Comparison of ENCODE assay signal across 15 cellular contexts in genomic region chr4:78459327-78459726, GRCh38.
DNase-seq lines count a peak whose midpoint lies in the region; ATAC-seq and TF ChIP-seq lines count a peak whose summit lies in the region.
"Had no signal": no experiment of that assay in that cellular context is flagged by ENCODE, and none has a peak within 500 bp of the region (broad histone marks: within the 10 kb centered on the region; RNA-seq: fewer than 3 reads in every experiment).

No MANE protein-coding gene starts in this region.

- no peak overlapping the region for H3K4me3 Mint-ChIP-seq in stimulated activated naive B cell treated with anti-CD40 and anti-IgM and Interleukin-4, amounts not matched to agents 10 μg/mL and 1 μg/mL and 100 μg/mL, for 72 hours
- H3K4me3 Mint-ChIP-seq: B cell; CD4-positive, alpha-beta T cell had no signal

- ATAC-seq in GM18502 (IDR thresholded peaks at IDR 0.05; ENCODE audit: poor library complexity, unreplicated experiment) = peak; percentile 53
- ATAC-seq in GM19468 (IDR thresholded peaks at IDR 0.05; ENCODE audit: extremely low read depth, unreplicated experiment) = peak; percentile 32
- peak; percentile 45 for ATAC-seq in HG03175 (IDR thresholded peaks at IDR 0.05; ENCODE audit: unreplicated experiment)
- peak; percentile 61 to 73 for ATAC-seq in stimulated activated naive B cell treated with anti-CD40 and anti-IgM and Interleukin-4, amounts not matched to agents 10 μg/mL and 1 μg/mL and 100 μg/mL, for 72 hours (replicated peaks)
- no peak for ATAC-seq in stimulated activated naive CD8-positive, alpha-beta T cell treated with anti-CD3 and anti-CD28 coated beads, Interleukin-15, Interleukin-2, amounts not matched to agents 100 U/mL and 50 U/mL, for 24 hours
- ATAC-seq: HCT116 had no signal

- peaks cover 4 to 7% of the 10 kb centered on the region in 2 donors for H3K4me1 Mint-ChIP-seq in stimulated activated naive B cell treated with anti-CD40 and anti-IgM and Interleukin-4, amounts not matched to agents 10 μg/mL and 1 μg/mL and 100 μg/mL, for 72 hours
- H3K4me1 Mint-ChIP-seq: B cell had no signal

- H3K36me3 Mint-ChIP-seq in stimulated activated naive B cell treated with anti-CD40 and anti-IgM and Interleukin-4, amounts not matched to agents 10 μg/mL and 1 μg/mL and 100 μg/mL, for 72 hours = no peaks in the 10 kb centered on the region

- POLR2A ChIA-PET in A673 (lab: Charles Lee; ENCODE audit: low non-redundant PET) = no interaction called here

- TF ChIP-seq CTCF in A673 (conservative IDR thresholded peaks at IDR 0.05; ENCODE audit: low read depth, low read length) = no peak

- BruUV-seq in A673 (replicated peaks; lab: Mats Ljungman, UMichigan) = no TSS peak

- H3K9me3 Mint-ChIP-seq in stimulated activated naive B cell treated with anti-CD40 and anti-IgM and Interleukin-4, amounts not matched to agents 10 μg/mL and 1 μg/mL and 100 μg/mL, for 72 hours = no peaks in the 10 kb centered on the region
- H3K9me3 Mint-ChIP-seq: CD4-positive, alpha-beta T cell had no signal

- CTCF ChIA-PET in A673 (lab: Charles Lee) = no interaction called here

- H3K4me1 ChIP-seq in A673 (ENCODE audit: insufficient read depth, low read length, poor library complexity, severe bottlenecking) = no peaks in the 10 kb centered on the region

- H3K27ac ChIP-seq in A673 (ENCODE audit: low read depth, low read length, poor library complexity, severe bottlenecking) = no peak overlapping the region
- H3K27ac ChIP-seq: GM23248, HL-60 had no signal

- H3K27me3 ChIP-seq in A673 (replicated peaks; ENCODE audit: insufficient read depth, low read depth, low read length, poor library complexity) = no peaks in the 10 kb centered on the region

- H3K36me3 ChIP-seq in A673 (ENCODE audit: insufficient read depth, low read length, poor library complexity, severe bottlenecking) = no peaks in the 10 kb centered on the region

- H3K9me3 ChIP-seq in A673 (ENCODE audit: low read depth, low read length, poor library complexity, severe bottlenecking) = no peaks in the 10 kb centered on the region

- H3K27me3 Mint-ChIP-seq in stimulated activated naive B cell treated with anti-CD40 and anti-IgM and Interleukin-4, amounts not matched to agents 10 μg/mL and 1 μg/mL and 100 μg/mL, for 72 hours = peaks cover 14 to 16% of the 10 kb centered on the region in 2 donors

- H3K4me3 ChIP-seq in A673 (ENCODE audit: low read depth, low read length, poor library complexity, severe bottlenecking) = no peak overlapping the region
- H3K4me3 ChIP-seq: GM23248 had no signal

- intact Hi-C loops in A673 (cut with micrococcal nuclease; ENCODE audit: unreplicated experiment) = no loop called here

- no peak for DNase-seq in stimulated activated naive B cell treated with anti-CD40 and anti-IgM and Interleukin-4, amounts not matched to agents 10 μg/mL and 1 μg/mL and 100 μg/mL, for 72 hours
- DNase-seq in A673 (ENCODE audit: low spot score) = no peak
- no peak for DNase-seq in inferior parietal cortex (ENCODE audit: extremely low spot score)
- DNase-seq in stimulated activated naive CD8-positive, alpha-beta T cell treated with anti-CD3 and anti-CD28 coated beads, Interleukin-15, Interleukin-2, amounts not matched to agents 100 U/mL and 50 U/mL, for 24 hours = no peak
- DNase-seq: C1 segment of cervical spinal cord; Calu3; CD4-positive, alpha-beta T cell; DMS 273 treated with DMSO at 0.1 percent for 48 hours; GM23248 had no signal

- H3K27ac Mint-ChIP-seq in stimulated activated naive B cell treated with anti-CD40 and anti-IgM and Interleukin-4, amounts not matched to agents 10 μg/mL and 1 μg/mL and 100 μg/mL, for 72 hours = no peak overlapping the region
- H3K27ac Mint-ChIP-seq: B cell; CD4-positive, alpha-beta T cell had no signal
